19 cellular contexts compared by ENCODE assay signal in the genomic region with DNA sequence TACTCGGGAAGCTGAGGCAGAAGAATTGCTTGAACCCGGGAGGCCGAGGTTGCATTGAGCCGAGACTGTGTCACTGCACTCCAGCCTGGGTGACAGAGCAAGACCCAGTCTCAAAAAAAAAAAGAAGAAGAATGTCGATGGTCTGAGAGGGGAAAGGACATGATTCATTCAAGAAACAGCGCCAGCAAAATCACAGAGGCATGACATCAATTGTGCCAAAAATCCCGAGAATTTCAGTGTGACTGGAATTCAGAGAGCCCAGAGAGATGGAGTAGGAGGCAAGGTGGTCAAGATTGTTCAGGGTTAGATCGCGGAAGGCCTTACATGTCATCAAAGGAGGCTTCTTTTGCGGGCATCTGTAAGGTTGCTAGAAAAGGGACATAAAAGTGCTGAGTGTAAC.
"Had no signal": no experiment of that assay in that cellular context is flagged by ENCODE, and none has a peak within 500 bp of the region (broad histone marks: within the 10 kb centered on the region; RNA-seq: fewer than 3 reads in every experiment).

No MANE protein-coding gene starts in this region.

- H3K9me3 Mint-ChIP-seq: activated CD4-positive, alpha-beta T cell treated with anti-CD3 and anti-CD28 coated beads, Interleukin-2, amount 10 ng/mL, durations not matched to agents 24 days and 14 days; activated naive CD4-positive, alpha-beta T cell treated with anti-CD3 and anti-CD28 coated beads, Interleukin-2, amount 50 U/mL, for 72 hours; activated T-cell treated with anti-CD3 and anti-CD28 coated beads, Interleukin-2, amount 50 U/mL, for 72 hours; natural killer cell treated with Interleukin-12 subunit alpha and Interleukin-12 subunit beta and Interleukin-15 and Interleukin-18, amount 100 ng/mL, for 72 hours; stimulated activated memory B cell treated with anti-CD40 and anti-IgM and Interleukin-4, amounts not matched to agents 10 μg/mL and 1 μg/mL and 100 μg/mL, for 72 hours had no signal

- H3K27ac ChIP-seq: epithelial cell of prostate, hepatocyte, right atrium auricular region, thyroid gland had no signal

- H3K4me3 Mint-ChIP-seq: activated CD4-positive, alpha-beta T cell treated with anti-CD3 and anti-CD28 coated beads, Interleukin-2, amount 10 ng/mL, durations not matched to agents 24 days and 14 days; activated T-cell treated with anti-CD3 and anti-CD28 coated beads, Interleukin-2, amount 50 U/mL, for 72 hours; memory B cell; natural killer cell treated with Interleukin-12 subunit alpha and Interleukin-12 subunit beta and Interleukin-15 and Interleukin-18, amount 100 ng/mL, for 72 hours; stimulated activated memory B cell treated with anti-CD40 and anti-IgM and Interleukin-4, amounts not matched to agents 10 μg/mL and 1 μg/mL and 100 μg/mL, for 72 hours had no signal

- H3K4me1 Mint-ChIP-seq: memory B cell; stimulated activated memory B cell treated with anti-CD40 and anti-IgM and Interleukin-4, amounts not matched to agents 10 μg/mL and 1 μg/mL and 100 μg/mL, for 72 hours had no signal

- H3K27me3 ChIP-seq: right atrium auricular region, thyroid gland had no signal

- H3K36me3 Mint-ChIP-seq: activated naive CD4-positive, alpha-beta T cell treated with anti-CD3 and anti-CD28 coated beads, Interleukin-2, amount 50 U/mL, for 72 hours; memory B cell; natural killer cell treated with Interleukin-12 subunit alpha and Interleukin-12 subunit beta and Interleukin-15 and Interleukin-18, amount 100 ng/mL, for 72 hours; stimulated activated memory B cell treated with anti-CD40 and anti-IgM and Interleukin-4, amounts not matched to agents 10 μg/mL and 1 μg/mL and 100 μg/mL, for 72 hours had no signal

- H3K9me3 ChIP-seq: right atrium auricular region, thyroid gland had no signal

- H3K4me1 ChIP-seq: right atrium auricular region, thyroid gland had no signal

- DNase-seq: activated CD4-positive, alpha-beta T cell treated with anti-CD3 and anti-CD28 coated beads, Interleukin-2, amount 10 ng/mL, durations not matched to agents 24 days and 14 days; activated CD4-positive, CD25-positive, alpha-beta regulatory T cell; activated CD8-positive, alpha-beta memory T cell treated with anti-CD3 and anti-CD28 coated beads, Interleukin-2, amount 50 U/mL, for 48 hours; activated gamma-delta T cell; activated T-cell treated with anti-CD3 and anti-CD28 coated beads, Interleukin-2, amount 50 U/mL, for 72 hours; amygdala; dermis blood vessel endothelial cell; left ventricle myocardium superior; nucleus accumbens; posterior cingulate gyrus; stimulated activated CD4-positive, alpha-beta T cell treated with anti-CD3 and anti-CD28 coated beads, Interleukin-2, amount 100 ng/mL, for 48 hours had no signal

- H3K36me3 ChIP-seq: right atrium auricular region, thyroid gland had no signal

- ATAC-seq: activated naive CD4-positive, alpha-beta T cell treated with anti-CD3 and anti-CD28 coated beads, Interleukin-2, amount 50 U/mL, for 72 hours; activated T-cell treated with anti-CD3 and anti-CD28 coated beads, Interleukin-2, amount 50 U/mL, for 72 hours; left ventricle myocardium superior; natural killer cell treated with Interleukin-12 subunit alpha and Interleukin-12 subunit beta and Interleukin-15 and Interleukin-18, amount 100 ng/mL, for 72 hours; stimulated activated memory B cell treated with anti-CD40 and anti-IgM and Interleukin-4, amounts not matched to agents 10 μg/mL and 1 μg/mL and 100 μg/mL, for 72 hours had no signal

- H3K27ac Mint-ChIP-seq: activated CD4-positive, alpha-beta T cell treated with anti-CD3 and anti-CD28 coated beads, Interleukin-2, amount 10 ng/mL, durations not matched to agents 24 days and 14 days; activated naive CD4-positive, alpha-beta T cell treated with anti-CD3 and anti-CD28 coated beads, Interleukin-2, amount 50 U/mL, for 72 hours; activated T-cell treated with anti-CD3 and anti-CD28 coated beads, Interleukin-2, amount 50 U/mL, for 72 hours; memory B cell; natural killer cell treated with Interleukin-12 subunit alpha and Interleukin-12 subunit beta and Interleukin-15 and Interleukin-18, amount 100 ng/mL, for 72 hours; stimulated activated memory B cell treated with anti-CD40 and anti-IgM and Interleukin-4, amounts not matched to agents 10 μg/mL and 1 μg/mL and 100 μg/mL, for 72 hours had no signal

- H3K4me3 ChIP-seq: hepatocyte, right atrium auricular region, thyroid gland had no signal
